Comparison of ENCODE assay signal across 14 cellular contexts in the genomic region with DNA sequence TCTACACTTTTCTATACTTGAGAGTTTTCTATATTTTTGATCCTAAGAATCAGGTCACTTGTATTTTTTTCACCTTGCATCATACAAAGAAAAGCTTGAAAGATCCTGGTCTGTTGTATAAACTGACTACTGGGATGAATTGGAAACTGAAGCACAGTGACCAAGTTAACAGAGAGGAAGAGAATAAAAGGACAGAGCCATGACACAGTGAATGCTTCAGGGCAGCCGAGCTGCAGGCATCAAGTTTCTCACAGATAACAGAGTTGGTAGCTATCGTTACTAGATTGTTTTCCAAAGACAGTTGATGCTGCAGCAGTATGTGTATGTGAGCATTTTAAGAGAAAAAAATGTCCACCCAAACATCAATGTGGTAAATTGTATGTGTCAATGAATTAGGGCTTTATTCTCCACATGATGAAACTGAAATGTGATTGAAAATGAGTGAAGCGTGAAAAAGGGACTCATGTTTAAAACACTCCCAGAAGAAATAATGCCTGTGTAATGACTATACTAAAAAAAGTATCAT.
"Had no signal": no experiment of that assay in that cellular context is flagged by ENCODE, and none has a peak within 500 bp of the region (broad histone marks: within the 10 kb centered on the region; RNA-seq: fewer than 3 reads in every experiment).

No MANE protein-coding gene starts in this region.

- H3K27ac Mint-ChIP-seq: activated T-helper 17 cell treated with anti-CD3 and anti-CD28 coated beads, Interleukin-2, amount 50 U/mL, for 72 hours; dendritic cell treated with granulocyte-macrophage colony-stimulating factor and Interleukin-4, amounts not matched to agents 40 ng/mL and 50 ng/mL, for 4 days; naive B cell; T-helper 2 cell treated with Interferon-gamma antibody and Interleukin-4, amounts not matched to agents 5 μg/mL and 100 μg/mL, for 36 hours had no signal

- DNase-seq: activated CD4-positive, alpha-beta T cell treated with anti-CD3 and anti-CD28 coated beads, Interleukin-2, amount 50 U/mL, for 48 hours; activated CD4-positive, CD25-positive, alpha-beta regulatory T cell treated with anti-CD3 and anti-CD28 coated beads, Interleukin-2, amount 50 U/mL, for 72 hours; activated naive CD4-positive, alpha-beta T cell treated with Interleukin-2 at 50 U/mL for 16 hours; aorta; effector memory CD4-positive, alpha-beta T cell; foreskin keratinocyte; naive B cell; stimulated activated CD4-positive, alpha-beta T cell treated with anti-CD3 and anti-CD28 coated beads, Interleukin-4, amount 100 ng/mL, for 1 hour; stimulated activated naive CD4-positive, alpha-beta T cell; transverse colon had no signal

- H3K4me1 Mint-ChIP-seq: activated T-helper 17 cell treated with anti-CD3 and anti-CD28 coated beads, Interleukin-2, amount 50 U/mL, for 72 hours; naive B cell had no signal

- H3K4me3 Mint-ChIP-seq: activated T-helper 17 cell treated with anti-CD3 and anti-CD28 coated beads, Interleukin-2, amount 50 U/mL, for 72 hours; dendritic cell treated with granulocyte-macrophage colony-stimulating factor and Interleukin-4, amounts not matched to agents 40 ng/mL and 50 ng/mL, for 4 days; naive B cell; T-helper 2 cell treated with Interferon-gamma antibody and Interleukin-4, amounts not matched to agents 5 μg/mL and 100 μg/mL, for 36 hours had no signal

- ATAC-seq: activated T-helper 17 cell treated with anti-CD3 and anti-CD28 coated beads, Interleukin-2, amount 50 U/mL, for 72 hours; foreskin keratinocyte had no signal

- H3K4me1 ChIP-seq: breast epithelium, foreskin keratinocyte, transverse colon had no signal

- H3K36me3 Mint-ChIP-seq: naive B cell had no signal

- H3K9me3 ChIP-seq: breast epithelium, transverse colon had no signal

- H3K36me3 ChIP-seq: transverse colon had no signal

- H3K9me3 Mint-ChIP-seq: dendritic cell treated with granulocyte-macrophage colony-stimulating factor and Interleukin-4, amounts not matched to agents 40 ng/mL and 50 ng/mL, for 4 days had no signal

- H3K27ac ChIP-seq: breast epithelium, foreskin keratinocyte, transverse colon had no signal

- H3K27me3 ChIP-seq: breast epithelium, foreskin keratinocyte, transverse colon had no signal

- H3K4me3 ChIP-seq: breast epithelium, transverse colon had no signal

- H3K27me3 Mint-ChIP-seq: activated T-helper 17 cell treated with anti-CD3 and anti-CD28 coated beads, Interleukin-2, amount 50 U/mL, for 72 hours; dendritic cell treated with granulocyte-macrophage colony-stimulating factor and Interleukin-4, amounts not matched to agents 40 ng/mL and 50 ng/mL, for 4 days; naive B cell had no signal
